ENCODE assay signal across 9 cellular contexts in genomic region chr9:738209-738915, GRCh38.
DNase-seq lines count a peak whose midpoint lies in the region; ATAC-seq and TF ChIP-seq lines count a peak whose summit lies in the region.
"Had no signal": no experiment of that assay in that cellular context is flagged by ENCODE, and none has a peak within 500 bp of the region (broad histone marks: within the 10 kb centered on the region; RNA-seq: fewer than 3 reads in every experiment).

No MANE protein-coding gene starts in this region.

- POLR2A ChIA-PET in OCI-LY7 (lab: Charles Lee): no interaction called here

- H3K9me3 ChIP-seq in trophoblast cell (ENCODE audit: insufficient read depth, low read depth, low read length): peaks cover 7% of the 10 kb centered on the region
- no peaks in the 10 kb centered on the region for H3K9me3 ChIP-seq in OCI-LY7 (ENCODE audit: low read length)

- H4K12ac ChIP-seq in trophoblast cell (ENCODE audit: low read depth, low read length): no peak overlapping the region

- WGBS in trophoblast cell (ENCODE audit: extremely low coverage, insufficient coverage, insufficient read length): no CpG with 5 or more reads among the region's 14 CpGs

- no peaks in the 10 kb centered on the region for H4K20me1 ChIP-seq in OCI-LY7 (ENCODE audit: insufficient read depth, low read length)

- H2AK5ac ChIP-seq in trophoblast cell (ENCODE audit: low read length): no peak overlapping the region

- no peak overlapping the region for H3K9ac ChIP-seq in trophoblast cell (ENCODE audit: low read length)

- CTCF ChIA-PET in OCI-LY7 (lab: Charles Lee; ENCODE audit: unreplicated experiment): no interaction called here

- H3K4me2 ChIP-seq in trophoblast cell (ENCODE audit: low read length): no peak overlapping the region
- H3K4me2 ChIP-seq in OCI-LY7 (ENCODE audit: low read length): no peak overlapping the region

- H4K8ac ChIP-seq in trophoblast cell (ENCODE audit: low read depth, low read length): peak overlapping the region; percentile 62

- no peak overlapping the region for H2BK120ac ChIP-seq in trophoblast cell (ENCODE audit: insufficient read depth, low read length, poor library complexity)

- H4K91ac ChIP-seq in trophoblast cell (ENCODE audit: low read depth, low read length): peak overlapping the region; percentile 71

- no peak overlapping the region for H3K23ac ChIP-seq in trophoblast cell (ENCODE audit: low read length)

- H3K14ac ChIP-seq in trophoblast cell (ENCODE audit: low read length): no peak overlapping the region

- peak overlapping the region; percentile 78 for H2BK12ac ChIP-seq in trophoblast cell (ENCODE audit: low read length)

- TF ChIP-seq CTCF in AG09319 (IDR thresholded peaks at IDR 0.05; ENCODE audit: low read depth, low read length) (no peak), fibroblast of mammary gland (conservative IDR thresholded peaks at IDR 0.05; ENCODE audit: control insufficient read depth, insufficient read depth, low read depth, low read length) (no peak), OCI-LY7 (conservative IDR thresholded peaks at IDR 0.05; ENCODE audit: low read length) (no peak)

- no peak overlapping the region for H2AFZ ChIP-seq in trophoblast cell (ENCODE audit: insufficient read depth, low read length, poor library complexity)
- no peak overlapping the region for H2AFZ ChIP-seq in OCI-LY7 (ENCODE audit: low read length)

- intact Hi-C loops in OCI-LY7 (cut with micrococcal nuclease; ENCODE audit: unreplicated experiment): no loop called here

- H3K4ac ChIP-seq in trophoblast cell (ENCODE audit: low read depth, low read length): no peak overlapping the region

- H3K27ac ChIP-seq in trophoblast cell (ENCODE audit: low read depth, low read length): peak overlapping the region; percentile 69
- H3K27ac ChIP-seq in OCI-LY7 (ENCODE audit: low read depth, low read length, poor library complexity, severe bottlenecking): no peak overlapping the region

- peak overlapping the region; percentile 82 for H2BK5ac ChIP-seq in trophoblast cell (ENCODE audit: low read depth, low read length, poor library complexity)

- no peak overlapping the region for H3K4me3 ChIP-seq in fibroblast of mammary gland (ENCODE audit: control insufficient read depth, low read depth, low read length)
- no peak overlapping the region for H3K4me3 ChIP-seq in trophoblast cell (ENCODE audit: low read depth, low read length)
- H3K4me3 ChIP-seq in OCI-LY7 (ENCODE audit: low read depth, low read length, poor library complexity, severe bottlenecking): no peak overlapping the region

- H3K36me3 ChIP-seq in trophoblast cell (ENCODE audit: control insufficient read depth in 1 of 2, insufficient read depth in 2 of 2, low read length in 2 of 2): peaks cover 57 to 82% of the 10 kb centered on the region in 2 experiments
- H3K36me3 ChIP-seq in OCI-LY7 (ENCODE audit: insufficient read depth, low read length): peaks cover 87% of the 10 kb centered on the region

- ATAC-seq in HG02571 (IDR thresholded peaks at IDR 0.05; ENCODE audit: unreplicated experiment): no peak
- ATAC-seq in GM21576 (IDR thresholded peaks at IDR 0.05; ENCODE audit: unreplicated experiment): no peak
- ATAC-seq in GM21619 (IDR thresholded peaks at IDR 0.05; ENCODE audit: unreplicated experiment): no peak

- no peaks in the 10 kb centered on the region for H3K9me2 ChIP-seq in OCI-LY7 (ENCODE audit: insufficient read depth, low read length)

- H3K18ac ChIP-seq in trophoblast cell (ENCODE audit: low read length): peak overlapping the region; percentile 85

- H3K27me3 ChIP-seq in trophoblast cell (ENCODE audit: insufficient read depth, low read length): no peaks in the 10 kb centered on the region

- peaks cover 5% of the 10 kb centered on the region for H3K79me1 ChIP-seq in trophoblast cell (ENCODE audit: low read length)

- H3K79me2 ChIP-seq in trophoblast cell (ENCODE audit: control insufficient read depth, insufficient read depth, low read length, poor library complexity) (peaks cover 1% of the 10 kb centered on the region), OCI-LY7 (ENCODE audit: insufficient read depth, low read depth, low read length) (no peaks in the 10 kb centered on the region)

- DNase-seq in AG09319 (ENCODE audit: extremely low read depth, low read depth): peak; percentile 66
- peak; percentile 34 for DNase-seq in RKO (ENCODE audit: low spot score)
- DNase-seq in fibroblast of mammary gland (ENCODE audit: low read depth): peak; percentile 95
- peak; percentile 69 to 87 for DNase-seq in trophoblast cell
- DNase-seq in OCI-LY7 (ENCODE audit: low spot score): no peak
- DNase-seq: Calu3 had no signal

- BruUV-seq in OCI-LY7 (replicated peaks; lab: Mats Ljungman, UMichigan): no TSS peak

- peaks cover 5 to 6% of the 10 kb centered on the region in 2 experiments for H3K4me1 ChIP-seq in trophoblast cell (ENCODE audit: control insufficient read depth in 1 of 2, insufficient read depth in 2 of 2, low read length in 2 of 2)
- H3K4me1 ChIP-seq in OCI-LY7 (ENCODE audit: insufficient read depth, low read length, poor library complexity, severe bottlenecking): no peaks in the 10 kb centered on the region
